Comparison of ENCODE assay signal across 19 cellular contexts in genomic region chr17:17937450-17937849, GRCh38. TPM values are rescaled to one million over a fixed set of nuclear protein-coding genes. Genes with fewer than 3 reads are reported as not detected.
DNase-seq lines count a peak whose midpoint lies in the region; ATAC-seq and TF ChIP-seq lines count a peak whose summit lies in the region.
"Had no signal": no experiment of that assay in that cellular context is flagged by ENCODE, and none has a peak within 500 bp of the region (broad histone marks: within the 10 kb centered on the region; RNA-seq: fewer than 3 reads in every experiment).

No MANE protein-coding gene starts in this region.

- no peak overlapping the region for H3K27ac Mint-ChIP-seq in MCF 10A (ENCODE audit: low read depth, unreplicated experiment)
- H3K27ac Mint-ChIP-seq: activated CD8-positive, alpha-beta T cell treated with anti-CD3 and anti-CD28 coated beads for 36 hours; endodermal cell had no signal

- CTCF ChIA-PET in mammary epithelial cell (lab: Charles Lee; ENCODE audit: low non-redundant PET) (no interaction called here), MCF 10A (lab: Yijun Ruan, JAX) (no interaction called here)

- TF ChIP-seq CTCF in mammary epithelial cell (conservative IDR thresholded peaks at IDR 0.05 in 1 of 2, IDR thresholded peaks at IDR 0.05 in 1 of 2; ENCODE audit: extremely low read depth in 1 of 2, insufficient read depth in 1 of 2, low read depth in 1 of 2, low read length in 2 of 2) (no peak), MCF 10A (IDR thresholded peaks at IDR 0.05; ENCODE audit: unreplicated experiment) (no peak), neural cell (IDR thresholded peaks at IDR 0.05; ENCODE audit: poor library complexity, severe bottlenecking) (peak; percentile 48), right lobe of liver (IDR thresholded peaks at IDR 0.05) (no peak)

- peaks cover 71% of the 10 kb centered on the region for H3K79me2 ChIP-seq in mammary epithelial cell (ENCODE audit: insufficient read depth, low read length)
- peaks cover 21% of the 10 kb centered on the region for H3K79me2 ChIP-seq in neural cell (replicated peaks; ENCODE audit: insufficient read depth, low read length)

- DNase-seq in mammary epithelial cell = no peak
- no peak for DNase-seq in MCF 10A (ENCODE audit: unreplicated experiment)
- no peak for DNase-seq in substantia nigra (lab: John Stamatoyannopoulos, UW)
- no peak for DNase-seq in right lobe of liver
- no peak for DNase-seq in GM19240 (ENCODE audit: insufficient read length, low spot score)
- no peak for DNase-seq in MG63
- DNase-seq: 8988T; activated CD8-positive, alpha-beta T cell treated with anti-CD3 and anti-CD28 coated beads for 36 hours; central memory CD4-positive, alpha-beta T cell; endodermal cell; gastrocnemius medialis; lower lobe of right lung; NCI-H1092; NCI-H82; stimulated activated CD4-positive, alpha-beta T cell treated with anti-CD3 and anti-CD28 coated beads, Interleukin-4, amount 100 ng/mL, for 4 hours had no signal

- H3K4me1 Mint-ChIP-seq in MCF 10A (ENCODE audit: insufficient read depth, unreplicated experiment) = peaks cover 47% of the 10 kb centered on the region

- H3K9me2 ChIP-seq in neural cell (ENCODE audit: insufficient read depth, low read length) = no peaks in the 10 kb centered on the region

- peaks cover 68% of the 10 kb centered on the region for H3K4me1 ChIP-seq in mammary epithelial cell (ENCODE audit: insufficient read depth, low read length)
- H3K4me1 ChIP-seq in right lobe of liver = peaks cover 0 to 6% (median 3%) of the 10 kb centered on the region in 4 donors

- no peaks in the 10 kb centered on the region for H3K9me3 Mint-ChIP-seq in MCF 10A (ENCODE audit: unreplicated experiment)
- H3K9me3 Mint-ChIP-seq: activated CD8-positive, alpha-beta T cell treated with anti-CD3 and anti-CD28 coated beads for 36 hours; endodermal cell had no signal

- H3K27me3 Mint-ChIP-seq in MCF 10A (ENCODE audit: insufficient read depth, unreplicated experiment) = no peaks in the 10 kb centered on the region
- H3K27me3 Mint-ChIP-seq: activated CD8-positive, alpha-beta T cell treated with anti-CD3 and anti-CD28 coated beads for 36 hours had no signal

- dilution Hi-C loops in mammary epithelial cell (cut with HindIII; ENCODE audit: low sequenced_read_pairs) = loop anchor here (5.0 kb wide), 1 partner anchor 95 kb away; no protein-coding TSS in a partner anchor

- TF ChIP-seq RAD21 in neural cell (conservative IDR thresholded peaks at IDR 0.05) = peak; percentile 62

- no peaks in the 10 kb centered on the region for H3F3A ChIP-seq in neural cell (ENCODE audit: insufficient read depth, low read length, poor library complexity, severe bottlenecking)

- H3K27ac ChIP-seq in mammary epithelial cell (ENCODE audit: insufficient read depth, low read depth, low read length) (peak overlapping the region; percentile 87), neural cell (ENCODE audit: low read length) (peak overlapping the region; percentile 97), substantia nigra (ENCODE audit: low read depth, low read length, poor library complexity, severe bottlenecking) (no peak overlapping the region), right lobe of liver (no peak overlapping the region)
- H3K27ac ChIP-seq: gastrocnemius medialis, lower lobe of right lung, thoracic aorta had no signal

- no peak overlapping the region for H2AFZ ChIP-seq in mammary epithelial cell (ENCODE audit: low read depth, low read length)
- H2AFZ ChIP-seq in neural cell (ENCODE audit: low read depth, low read length) = no peak overlapping the region

- H3K9me3 ChIP-seq in mammary epithelial cell (replicated peaks; ENCODE audit: insufficient read depth, low read length) = no peaks in the 10 kb centered on the region
- H3K9me3 ChIP-seq in neural cell (ENCODE audit: low read length) = no peaks in the 10 kb centered on the region
- no peaks in the 10 kb centered on the region for H3K9me3 ChIP-seq in right lobe of liver
- no peaks in the 10 kb centered on the region for H3K9me3 ChIP-seq in MG63
- H3K9me3 ChIP-seq: gastrocnemius medialis, lower lobe of right lung, thoracic aorta had no signal

- intact Hi-C loops in mammary epithelial cell (cut with micrococcal nuclease) (no loop called here), MCF 10A (cut with micrococcal nuclease) (no loop called here), right lobe of liver (cut with DNase I) (no loop called here)

- no peak overlapping the region for H3K9ac ChIP-seq in mammary epithelial cell (ENCODE audit: insufficient read depth, low read length)
- peak overlapping the region; percentile 72 for H3K9ac ChIP-seq in neural cell (ENCODE audit: low read length)

- H3K36me3 ChIP-seq in mammary epithelial cell (ENCODE audit: insufficient read depth, low read length) = no peaks in the 10 kb centered on the region
- H3K36me3 ChIP-seq in neural cell (ENCODE audit: insufficient read depth, low read length) = no peaks in the 10 kb centered on the region
- H3K36me3 ChIP-seq in right lobe of liver = no peaks in the 10 kb centered on the region
- no peaks in the 10 kb centered on the region for H3K36me3 ChIP-seq in MG63
- H3K36me3 ChIP-seq: gastrocnemius medialis, lower lobe of right lung, thoracic aorta had no signal

- H3K4me2 ChIP-seq in mammary epithelial cell (ENCODE audit: insufficient read depth, low read depth, low read length) (no peak overlapping the region), neural cell (ENCODE audit: low read length) (peak overlapping the region; percentile 37)

- H3K4me3 ChIP-seq in mammary epithelial cell (replicated peaks in 1 of 3; ENCODE audit: insufficient read depth in 1 of 3, low read depth in 2 of 3, low read length in 3 of 3) (no peak overlapping the region), neural cell (ENCODE audit: low read length) (peak overlapping the region; percentile 43), right lobe of liver (no peak overlapping the region), MG63 (no peak overlapping the region)
- H3K4me3 ChIP-seq: gastrocnemius medialis, lower lobe of right lung, thoracic aorta had no signal

- H3K4me3 Mint-ChIP-seq in MCF 10A (ENCODE audit: unreplicated experiment) = no peak overlapping the region
- H3K4me3 Mint-ChIP-seq: activated CD8-positive, alpha-beta T cell treated with anti-CD3 and anti-CD28 coated beads for 36 hours; CD14-positive monocyte; endodermal cell had no signal

- H4K20me1 ChIP-seq in mammary epithelial cell (ENCODE audit: insufficient read depth, low read length) (no peaks in the 10 kb centered on the region), neural cell (ENCODE audit: insufficient read depth) (no peaks in the 10 kb centered on the region)

- BruUV-seq in mammary epithelial cell (replicated peaks; lab: Mats Ljungman, UMichigan) (no TSS peak), MCF 10A (replicated peaks; lab: Mats Ljungman, UMichigan) (no TSS peak)

- ATAC-seq in esophagus mucosa (peak; percentile 5), right lobe of liver (no peak)
- ATAC-seq: activated CD8-positive, alpha-beta T cell treated with anti-CD3 and anti-CD28 coated beads for 36 hours; gastrocnemius medialis had no signal

- in situ Hi-C loops in mammary epithelial cell (cut with MboI; ENCODE audit: low sequenced_read_pairs in 2 of 2) = no loop called here

- POLR2A ChIA-PET in MCF 10A (lab: Yijun Ruan, JAX) = no interaction called here

- TF ChIP-seq POLR2A in right lobe of liver (IDR thresholded peaks at IDR 0.05) = no peak

- H3K27me3 ChIP-seq in mammary epithelial cell (ENCODE audit: insufficient read depth, low read length) = no peaks in the 10 kb centered on the region
- no peaks in the 10 kb centered on the region for H3K27me3 ChIP-seq in neural cell (ENCODE audit: insufficient read depth, low read depth, low read length)
- no peaks in the 10 kb centered on the region for H3K27me3 ChIP-seq in right lobe of liver
- H3K27me3 ChIP-seq in MG63 = no peaks in the 10 kb centered on the region
- H3K27me3 ChIP-seq: gastrocnemius medialis had no signal

- H3K36me3 Mint-ChIP-seq in MCF 10A (ENCODE audit: insufficient read depth, unreplicated experiment) = no peaks in the 10 kb centered on the region

- 100% methylated on average over 1 of the region's 1 CpG for WGBS in mammary epithelial cell (ENCODE audit: low coverage, missing lambda C conversion rate)
- WGBS in right lobe of liver (ENCODE audit: insufficient coverage, low coverage, low lambda C conversion rate, missing lambda C conversion rate) = 88% methylated on average over 1 of the region's 1 CpG

- peak; percentile 92 for TF ChIP-seq EP300 in neural cell (conservative IDR thresholded peaks at IDR 0.05; ENCODE audit: poor library complexity, severe bottlenecking)

TF ChIP-seq in neural cell, 6 proteins besides CTCF, POLR2A, EP300 and RAD21 (continues in another document):
- TF ChIP-seq SMC3 (conservative IDR thresholded peaks at IDR 0.05; ENCODE audit: poor library complexity) = peak; percentile 64
- peak; percentile 32 for TF ChIP-seq TAF1 (IDR thresholded peaks at IDR 0.05; ENCODE audit: low read depth)
- peak; percentile 89 for TF ChIP-seq POLR2AphosphoS5 (IDR thresholded peaks at IDR 0.05)
- TF ChIP-seq EZH2 (IDR thresholded peaks at IDR 0.05; ENCODE audit: borderline replicate concordance, insufficient read depth, low read length, poor library complexity, severe bottlenecking) = no peak
- peak; percentile 71 for TF ChIP-seq MXI1 (conservative IDR thresholded peaks at IDR 0.05; ENCODE audit: poor library complexity, severe bottlenecking)

RNA-seq across cellular contexts. Expression of gene TOM1L2, which starts 34.8 kb away (rescaled TPM):
- total RNA-seq in mammary epithelial cell (10 to 100 TPM; 42.8 to 71.1 TPM), MCF 10A (2022) (34.2 and 44.3 TPM in 2 replicates), esophagus mucosa (78.3 TPM), right lobe of liver (10 to 100 TPM; 13.5 to 21.2 (median 16.0) TPM)
- polyA plus RNA-seq in mammary epithelial cell (47.1 TPM), neural cell (40.9 and 53.4 TPM in 2 replicates)
- polyA minus RNA-seq in mammary epithelial cell (168 TPM), neural cell (53.1 and 57.1 TPM in 2 replicates)
- total RNA-seq in MG63 (2014; rRNA removed; shearing (Covaris generic); ENCODE audit: low replicate concordance) = 8.3 and 12.8 TPM in 2 replicates

RNA-seq across cellular contexts. Expression of gene DRC3, which starts 35.2 kb away (rescaled TPM):
- total RNA-seq in mammary epithelial cell = 1 to 10 TPM in 1 of 2 donors, under 1 TPM in 1; 0.85 to 1.0 TPM
- 0.67 TPM for polyA plus RNA-seq in mammary epithelial cell
- not detected for polyA minus RNA-seq in mammary epithelial cell
- total RNA-seq in MCF 10A (2022) = 2.3 and 3.1 TPM in 2 replicates
- 0.56 TPM for total RNA-seq in esophagus mucosa
- 1.3 and 1.9 TPM in 2 replicates for polyA plus RNA-seq in neural cell
- polyA minus RNA-seq in neural cell = 0.23 and 0.73 TPM in 2 replicates
- under 1 TPM; 0.25 to 0.98 (median 0.72) TPM for total RNA-seq in right lobe of liver
- 1.3 TPM in 1 of 2 replicates, not detected in the other for total RNA-seq in MG63 (2014; rRNA removed; shearing (Covaris generic); ENCODE audit: low replicate concordance)

Comparison
In these comparisons a context has a peak if more than half of its experiments do, and no peak if none do; other contexts are left out.
1. H3K27ac ChIP-seq: peak in mammary epithelial cell (single experiment) and neural cell (single experiment); none in substantia nigra (single experiment) and right lobe of liver (0 of 3).